ENCODE assay signal across 12 cellular contexts in the genomic region with DNA sequence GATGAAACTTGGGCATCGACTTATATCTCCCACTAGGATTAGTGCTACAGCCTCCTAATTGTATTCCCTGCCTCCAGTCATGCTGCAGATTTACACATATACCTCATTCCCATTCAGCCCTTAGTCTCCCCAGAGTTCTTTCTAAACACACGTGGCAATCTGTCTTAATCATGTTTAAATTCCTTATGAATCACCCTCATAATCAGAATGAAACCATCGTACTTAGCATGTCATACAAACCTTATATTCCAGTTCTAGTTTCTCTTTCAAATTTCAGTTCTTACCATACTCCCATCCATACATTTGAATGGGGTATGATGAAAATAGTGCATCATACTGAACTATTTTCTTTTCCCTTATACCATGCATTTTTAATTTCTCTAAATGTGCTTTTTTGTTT.
DNase-seq lines count a peak whose midpoint lies in the region; ATAC-seq and TF ChIP-seq lines count a peak whose summit lies in the region.
"Had no signal": no experiment of that assay in that cellular context is flagged by ENCODE, and none has a peak within 500 bp of the region (broad histone marks: within the 10 kb centered on the region; RNA-seq: fewer than 3 reads in every experiment).

No MANE protein-coding gene starts in this region.

- TF ChIP-seq CTCF in fibroblast of pulmonary artery (IDR thresholded peaks at IDR 0.05; ENCODE audit: low read length, missing control alignments): no peak

- ATAC-seq in GM18520 (IDR thresholded peaks at IDR 0.05; ENCODE audit: unreplicated experiment): peak; percentile 77
- ATAC-seq in GM21529 (IDR thresholded peaks at IDR 0.05; ENCODE audit: unreplicated experiment): peak; percentile 84
- ATAC-seq in HG03439 (IDR thresholded peaks at IDR 0.05; ENCODE audit: unreplicated experiment): peak; percentile 64
- ATAC-seq in GM21825 (IDR thresholded peaks at IDR 0.05; ENCODE audit: unreplicated experiment): no peak

- H3K4me3 ChIP-seq in fibroblast of pulmonary artery (replicated peaks; ENCODE audit: low read depth, low read length): no peak overlapping the region

- DNase-seq in fibroblast of pulmonary artery (ENCODE audit: low read depth) (peak; percentile 16), kidney glomerular epithelial cell (lab: John Stamatoyannopoulos, UW) (no peak), hypothalamus (lab: John Stamatoyannopoulos, UW) (no peak), NCI-H1092 treated with DMSO at 0.1 percent for 48 hours (lab: John Stamatoyannopoulos, UW) (no peak)
- DNase-seq: erythroblast, kidney, NCI-H1930, nephron progenitor cell had no signal
